15 cellular contexts compared by ENCODE assay signal in genomic region chr12:100170313-100170858, GRCh38. TPM values are rescaled to one million over a fixed set of nuclear protein-coding genes. Genes with fewer than 3 reads are reported as not detected.
A peak's percentile ranks its signal among the peaks of the same experiment; 100 is the strongest.
DNase-seq lines count a peak whose midpoint lies in the region; ATAC-seq and TF ChIP-seq lines count a peak whose summit lies in the region.
"Had no signal": no experiment of that assay in that cellular context is flagged by ENCODE, and none has a peak within 500 bp of the region (broad histone marks: within the 10 kb centered on the region; RNA-seq: fewer than 3 reads in every experiment).

No MANE protein-coding gene starts in this region.

- 50% methylated on average over 2 of the region's 7 CpGs; no CpG with 5 or more reads in 1 of the 2 experiments for WGBS in IMR-90 (ENCODE audit: extremely low coverage in 2 of 2, insufficient read length in 1 of 2), 2 experiments

- no peak overlapping the region for H3K14ac ChIP-seq in IMR-90 (replicated peaks; ENCODE audit: low read depth, low read length)

- H3K9ac ChIP-seq in IMR-90 (ENCODE audit: low read depth, low read length): no peak overlapping the region

- H2BK5ac ChIP-seq in IMR-90 (ENCODE audit: low read depth, low read length, poor library complexity, severe bottlenecking): no peak overlapping the region

- no TSS peak for BruUV-seq in IMR-90 (replicated peaks; lab: Mats Ljungman, UMichigan)

- TF ChIP-seq POLR2A in IMR-90 (IDR thresholded peaks at IDR 0.05; ENCODE audit: low read depth, low read length): no peak

- no peak overlapping the region for H3K4me2 ChIP-seq in IMR-90 (ENCODE audit: low read depth, low read length)

- no peak overlapping the region for H3K4me3 ChIP-seq in IMR-90 (ENCODE audit: insufficient read depth, low read depth, low read length)
- H3K4me3 ChIP-seq: HAP-1 had no signal

- POLR2A ChIA-PET in IMR-90 (lab: Charles Lee; ENCODE audit: unreplicated experiment): no interaction called here

- H3K23ac ChIP-seq in IMR-90 (ENCODE audit: low read depth, low read length): no peak overlapping the region

- H3K79me1 ChIP-seq in IMR-90 (ENCODE audit: low read depth in 1 of 2, low read length in 2 of 2): no peaks in the 10 kb centered on the region

- H3K27me3 ChIP-seq in IMR-90 (ENCODE audit: control insufficient read depth, insufficient read depth, low read length): 0 out of 2 replicates have a peak, but pooled peaks cover 2% of the 10 kb centered on the region

- no peak overlapping the region for H3K4ac ChIP-seq in IMR-90 (ENCODE audit: low read depth, low read length)

- H4K5ac ChIP-seq in IMR-90 (ENCODE audit: low read depth, low read length): no peak overlapping the region

- H2BK15ac ChIP-seq in IMR-90 (ENCODE audit: low read depth, low read length): no peak overlapping the region

- CTCF ChIA-PET in IMR-90 (lab: Yijun Ruan, JAX): interaction anchor here (1.0 kb wide), 1 partner anchor 17 kb away, joined by 3 read pairs; no protein-coding TSS in a partner anchor

- no peaks in the 10 kb centered on the region for H3K4me1 ChIP-seq in IMR-90 (ENCODE audit: control insufficient read depth, insufficient read depth, low read length)

- H3K27ac ChIP-seq in IMR-90 (ENCODE audit: insufficient read depth, low read length): no peak overlapping the region
- H3K27ac ChIP-seq: C4-2B, HL-60, RWPE1 had no signal

- H4K20me1 ChIP-seq in IMR-90 (ENCODE audit: insufficient read depth, low read length): no peaks in the 10 kb centered on the region

- H2BK20ac ChIP-seq in IMR-90 (ENCODE audit: low read depth, low read length): no peak overlapping the region

- no peak for TF ChIP-seq CTCF in IMR-90 (conservative IDR thresholded peaks at IDR 0.05; ENCODE audit: low read depth, low read length)
- no peak for TF ChIP-seq CTCF in omental fat pad (IDR thresholded peaks at IDR 0.05)

- H3K56ac ChIP-seq in IMR-90 (ENCODE audit: extremely low read depth, insufficient read depth, low read length): no peak overlapping the region

- H3K18ac ChIP-seq in IMR-90 (ENCODE audit: low read depth, low read length): no peak overlapping the region

- no peak overlapping the region for H2AK5ac ChIP-seq in IMR-90 (ENCODE audit: low read depth, low read length)

- H3K9me1 ChIP-seq in IMR-90 (ENCODE audit: insufficient read depth, low read length): no peaks in the 10 kb centered on the region

- H4K91ac ChIP-seq in IMR-90 (ENCODE audit: insufficient read depth, low read depth, low read length): no peak overlapping the region

- dilution Hi-C loops in IMR-90 (cut with HindIII; ENCODE audit: low sequenced_read_pairs, unreplicated experiment): no loop called here

- H3K36me3 ChIP-seq in IMR-90 (ENCODE audit: control insufficient read depth, insufficient read depth, low read length): no peaks in the 10 kb centered on the region
- H3K36me3 ChIP-seq: HAP-1 had no signal

- DNase-seq in ELF-1 (ENCODE audit: low read depth, low spot score) (peak; percentile 64), IMR-90 (no peak), left kidney (ENCODE audit: low read depth, low spot score) (peak; percentile 23), omental fat pad (ENCODE audit: low spot score) (no peak), NCI-H2029 treated with DMSO at 0.1 percent for 48 hours (lab: John Stamatoyannopoulos, UW) (no peak), left colon (no peak)
- DNase-seq: NCI-H1417, NCI-H187 treated with DMSO at 0.1 percent for 48 hours, NCI-H510A treated with DMSO at 0.1 percent for 48 hours, PC-3 had no signal

- H2BK120ac ChIP-seq in IMR-90 (ENCODE audit: low read depth, low read length): no peak overlapping the region

- no peaks in the 10 kb centered on the region for H3K9me3 ChIP-seq in IMR-90 (ENCODE audit: control insufficient read depth, insufficient read depth, low read length)
- H3K9me3 ChIP-seq: HAP-1 had no signal

- intact Hi-C loops in IMR-90 (cut with micrococcal nuclease): no loop called here
- intact Hi-C loops in left colon (cut with DNase I, micrococcal nuclease): no loop called here

- no peak overlapping the region for H4K8ac ChIP-seq in IMR-90 (ENCODE audit: low read depth in 2 of 2, low read length in 2 of 2)

- ATAC-seq in IMR-90 (ENCODE audit: low read depth) (peak; percentile 44; the same call in 1 of the 2 replicates), omental fat pad (ENCODE audit: low FRiP score) (peak; percentile 94), GM18517 (IDR thresholded peaks at IDR 0.05; ENCODE audit: unreplicated experiment) (no peak), left colon (no peak)
- ATAC-seq: PC-3 had no signal

- no peak overlapping the region for H2AK9ac ChIP-seq in IMR-90 (replicated peaks; ENCODE audit: low read depth, low read length, poor library complexity)

- in situ Hi-C loops in IMR-90 (cut with MboI; ENCODE audit: low sequenced_read_pairs): no loop called here

- H2AFZ ChIP-seq in IMR-90 (replicated peaks; ENCODE audit: low read length, poor library complexity): no peak overlapping the region

- TF ChIP-seq RAD21 in IMR-90 (IDR thresholded peaks at IDR 0.05; ENCODE audit: low read length): no peak

TF ChIP-seq in IMR-90, 13 proteins besides CTCF, POLR2A, EP300 and RAD21:
- TF ChIP-seq FOS (IDR thresholded peaks at IDR 0.05; ENCODE audit: low read depth, low read length) (no peak), CHD1 (IDR thresholded peaks at IDR 0.05; ENCODE audit: low read depth, low read length) (no peak), RFX5 (IDR thresholded peaks at IDR 0.05; ENCODE audit: low read depth, low read length) (no peak), MAFK (IDR thresholded peaks at IDR 0.05; ENCODE audit: low read depth, low read length) (no peak), MXI1 (IDR thresholded peaks at IDR 0.05; ENCODE audit: borderline replicate concordance, low read depth, low read length) (no peak), RCOR1 (IDR thresholded peaks at IDR 0.05; ENCODE audit: insufficient replicate concordance, low read length) (no peak), CEBPB (IDR thresholded peaks at IDR 0.05; ENCODE audit: low read depth, low read length) (no peak), SMC3 (IDR thresholded peaks at IDR 0.05; ENCODE audit: low read depth, low read length) (no peak), MAZ (IDR thresholded peaks at IDR 0.05; ENCODE audit: borderline replicate concordance, low read depth, low read length) (no peak), BHLHE40 (IDR thresholded peaks at IDR 0.05; ENCODE audit: low read depth, low read length) (no peak), ELK1 (IDR thresholded peaks at IDR 0.05; ENCODE audit: borderline replicate concordance, low read depth, low read length) (no peak), USF2 (IDR thresholded peaks at IDR 0.05; ENCODE audit: low read depth, low read length) (no peak), NFE2L2 (IDR thresholded peaks at IDR 0.05; ENCODE audit: low read depth, low read length) (no peak)

RNA-seq across cellular contexts. Expression of gene BLTP3B, which starts 27.7 kb away (rescaled TPM):
- total RNA-seq in IMR-90 (2012; rRNA removed) (38.7 and 44.7 TPM in 2 replicates), omental fat pad (10 to 100 TPM; 29.5 to 34.5 (median 33.9) TPM), left colon (10 to 100 TPM; 24.1 to 24.7 TPM)
- polyA plus RNA-seq in IMR-90 (2012; rRNA removed): 8.9 and 10.6 TPM in 2 replicates
- polyA plus RNA-seq in IMR-90 (2012; cell fraction: cytosol; rRNA removed): 1.4 and 1.6 TPM in 2 replicates
- 0.51 and 4.5 TPM in 2 replicates for polyA plus RNA-seq in IMR-90 (2012; cell fraction: nucleus; rRNA removed; ENCODE audit: low replicate concordance)

RNA-seq across cellular contexts. Expression of gene ACTR6, which starts 30.2 kb away (rescaled TPM):
- total RNA-seq in IMR-90 (2012; rRNA removed) (10.2 and 20.6 TPM in 2 replicates), omental fat pad (10 to 100 TPM in 3 of 4 donors, 1 to 10 TPM in 1; 9.5 to 14.3 (median 11.6) TPM), left colon (10 to 100 TPM; 20.4 to 24.7 TPM)
- 9.7 and 14.5 TPM in 2 replicates for polyA plus RNA-seq in IMR-90 (2012; rRNA removed)
- 0.64 and 0.84 TPM in 2 replicates for polyA plus RNA-seq in IMR-90 (2012; cell fraction: cytosol; rRNA removed)
- 0.22 and 5.4 TPM in 2 replicates for polyA plus RNA-seq in IMR-90 (2012; cell fraction: nucleus; rRNA removed; ENCODE audit: low replicate concordance)

Comparison
In these comparisons a context has a peak if more than half of its experiments do, and no peak if none do; other contexts are left out.
1. DNase-seq: peak in ELF-1 (single experiment) and left kidney (single experiment); none in IMR-90 (single experiment), omental fat pad (single experiment), NCI-H2029 treated with DMSO at 0.1 percent for 48 hours (single experiment) and left colon (0 of 2).
2. ATAC-seq: peak in IMR-90 (single experiment) and omental fat pad (single experiment); none in GM18517 (single experiment) and left colon (single experiment).